Comparison of ENCODE assay signal across 27 cellular contexts in the genomic region with DNA sequence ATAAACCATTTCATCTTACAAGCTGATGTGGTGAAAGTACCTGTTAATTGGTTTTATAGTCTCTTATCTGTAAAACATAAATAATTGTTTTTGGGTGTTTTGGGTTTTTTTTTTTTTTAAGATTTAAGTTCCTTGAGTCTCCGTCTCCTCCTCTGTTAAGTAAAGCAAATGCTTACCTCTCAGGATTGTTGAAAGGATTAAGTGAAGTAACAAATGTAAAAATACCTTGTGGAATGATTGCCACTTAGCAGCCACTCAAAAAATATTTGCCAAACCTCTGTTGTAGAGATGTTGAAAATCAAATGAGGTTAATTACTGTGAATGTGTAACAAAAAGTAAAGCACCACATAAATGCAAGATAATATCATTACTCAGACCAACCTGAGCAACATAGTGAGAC.
"Had no signal": no experiment of that assay in that cellular context is flagged by ENCODE, and none has a peak within 500 bp of the region (broad histone marks: within the 10 kb centered on the region; RNA-seq: fewer than 3 reads in every experiment).

No MANE protein-coding gene starts in this region.

- H3K27ac Mint-ChIP-seq: activated CD8-positive, alpha-beta T cell treated with anti-CD3 and anti-CD28 coated beads, Interleukin-2, amount 10 ng/mL, durations not matched to agents 7 days and 5 days; activated T-helper 2 cell treated with anti-CD3 and anti-CD28 coated beads, Interferon-gamma antibody, Interleukin-2, Interleukin-4, amounts not matched to agents 10 μg/mL and 5 μg/mL and 100 μg/mL, durations not matched to agents 14 hours and 24 hours and 36 hours; T-helper 2 cell treated with Interferon-gamma antibody and Interleukin-4, amounts not matched to agents 5 μg/mL and 100 μg/mL, for 36 hours had no signal

- DNase-seq: activated B cell treated with CpG ODN at 0.5 μM for 24 hours; activated CD4-positive, alpha-beta T cell treated with anti-CD3 and anti-CD28 coated beads, Interleukin-2, amount 50 U/mL, for 1 hour; activated CD8-positive, alpha-beta memory T cell treated with anti-CD3 and anti-CD28 coated beads, Interleukin-2, amount 10 ng/mL, durations not matched to agents 7 days and 5 days; activated CD8-positive, alpha-beta T cell treated with anti-CD3 and anti-CD28 coated beads, Interleukin-2, amount 10 ng/mL, durations not matched to agents 7 days and 5 days; activated naive CD8-positive, alpha-beta T cell treated with anti-CD3 and anti-CD28 coated beads, Interleukin-2, amount 50 U/mL, for 24 hours; activated T-cell treated with anti-CD3 and anti-CD28 coated beads for 4 hours; effector CD8-positive, alpha-beta T cell; erythroblast; head of caudate nucleus; hypothalamus; immature natural killer cell; kidney; left colon; mesenchymal stem cell; naive thymus-derived CD8-positive, alpha-beta T cell; pancreas; psoas muscle; sigmoid colon; small intestine; stimulated activated CD4-positive, alpha-beta T cell treated with anti-CD3 and anti-CD28 coated beads, Interleukin-1b, Interleukin-23, amount 100 ng/mL, for 48 hours; stimulated activated naive CD4-positive, alpha-beta T cell treated with Interleukin-2 at 50 U/mL for 16 hours; T-cell; transverse colon had no signal

- H3K27me3 ChIP-seq: pancreas, sigmoid colon, transverse colon, vagina had no signal

- H3K27ac ChIP-seq: pancreas, psoas muscle, vagina had no signal

- H3K4me1 Mint-ChIP-seq: activated CD8-positive, alpha-beta memory T cell treated with anti-CD3 and anti-CD28 coated beads, Interleukin-2, amount 10 ng/mL, durations not matched to agents 7 days and 5 days had no signal

- H3K9me3 Mint-ChIP-seq: activated naive CD8-positive, alpha-beta T cell treated with anti-CD3 and anti-CD28 coated beads, Interleukin-2, amount 50 U/mL, for 24 hours; activated T-helper 2 cell treated with anti-CD3 and anti-CD28 coated beads, Interferon-gamma antibody, Interleukin-2, Interleukin-4, amounts not matched to agents 10 μg/mL and 5 μg/mL and 100 μg/mL, durations not matched to agents 14 hours and 24 hours and 36 hours; immature natural killer cell; naive thymus-derived CD8-positive, alpha-beta T cell; neural crest cell; T-cell; T-helper 2 cell treated with Interferon-gamma antibody and Interleukin-4, amounts not matched to agents 5 μg/mL and 100 μg/mL, for 36 hours had no signal

- H3K9me3 ChIP-seq: pancreas, psoas muscle, sigmoid colon, transverse colon, vagina had no signal

- H3K27me3 Mint-ChIP-seq: activated B cell treated with CpG ODN at 0.5 μM for 24 hours; activated CD8-positive, alpha-beta memory T cell treated with anti-CD3 and anti-CD28 coated beads, Interleukin-2, amount 10 ng/mL, durations not matched to agents 7 days and 5 days; activated naive CD8-positive, alpha-beta T cell treated with anti-CD3 and anti-CD28 coated beads, Interleukin-2, amount 50 U/mL, for 24 hours; naive thymus-derived CD8-positive, alpha-beta T cell; T-cell had no signal

- H3K4me3 ChIP-seq: pancreas, psoas muscle, sigmoid colon, transverse colon, vagina had no signal

- H3K4me3 Mint-ChIP-seq: activated B cell treated with CpG ODN at 0.5 μM for 24 hours; activated CD8-positive, alpha-beta memory T cell treated with anti-CD3 and anti-CD28 coated beads, Interleukin-2, amount 10 ng/mL, durations not matched to agents 7 days and 5 days; activated CD8-positive, alpha-beta T cell treated with anti-CD3 and anti-CD28 coated beads, Interleukin-2, amount 10 ng/mL, durations not matched to agents 7 days and 5 days; activated naive CD8-positive, alpha-beta T cell treated with anti-CD3 and anti-CD28 coated beads, Interleukin-2, amount 50 U/mL, for 24 hours; immature natural killer cell; naive thymus-derived CD8-positive, alpha-beta T cell; neural crest cell; T-cell; T-helper 2 cell treated with Interferon-gamma antibody and Interleukin-4, amounts not matched to agents 5 μg/mL and 100 μg/mL, for 36 hours had no signal

- ATAC-seq: activated CD8-positive, alpha-beta memory T cell treated with anti-CD3 and anti-CD28 coated beads, Interleukin-2, amount 10 ng/mL, durations not matched to agents 7 days and 5 days; activated CD8-positive, alpha-beta T cell treated with anti-CD3 and anti-CD28 coated beads, Interleukin-2, amount 10 ng/mL, durations not matched to agents 7 days and 5 days; activated naive CD8-positive, alpha-beta T cell treated with anti-CD3 and anti-CD28 coated beads, Interleukin-2, amount 50 U/mL, for 24 hours; left colon; naive thymus-derived CD8-positive, alpha-beta T cell; pancreas; psoas muscle; T-cell had no signal

- H3K36me3 ChIP-seq: pancreas had no signal
